Comparison of ENCODE assay signal across 8 cellular contexts in genomic region chr16:4682616-4683254, GRCh38. TPM values are rescaled to one million over a fixed set of nuclear protein-coding genes. Genes with fewer than 3 reads are reported as not detected.
DNase-seq lines count a peak whose midpoint lies in the region; ATAC-seq and TF ChIP-seq lines count a peak whose summit lies in the region.

No MANE protein-coding gene starts in this region.

- no peaks in the 10 kb centered on the region for H3K9me3 ChIP-seq in lower lobe of right lung

- H3K27me3 ChIP-seq in lower lobe of right lung (ENCODE audit: low read depth) = no peaks in the 10 kb centered on the region

- TF ChIP-seq CTCF in astrocyte of the cerebellum (IDR thresholded peaks at IDR 0.05; ENCODE audit: low read depth, low read length, missing control alignments) (peak; percentile 61), lower lobe of right lung (IDR thresholded peaks at IDR 0.05) (peak; percentile 55)

- H3K36me3 ChIP-seq in lower lobe of right lung = peaks cover 83% of the 10 kb centered on the region

- peak; percentile 54 to 55 for ATAC-seq in lower lobe of right lung
- ATAC-seq in HG03457 (IDR thresholded peaks at IDR 0.05; ENCODE audit: unreplicated experiment) = no peak

- H3K4me1 ChIP-seq in lower lobe of right lung = peaks cover 36% of the 10 kb centered on the region

- no peak overlapping the region for H3K4me3 ChIP-seq in astrocyte of the cerebellum (ENCODE audit: low read depth, low read length)
- H3K4me3 ChIP-seq in lower lobe of right lung = no peak overlapping the region

- intact Hi-C loops in lower lobe of right lung (cut with DNase I) = no loop called here

- peak overlapping the region; percentile 11 for H3K27ac ChIP-seq in lower lobe of right lung

- DNase-seq in D341Med (ENCODE audit: low spot score) (peak; percentile 67), MV-4-11 (lab: John Stamatoyannopoulos, UW) (peak; percentile 72), astrocyte of the cerebellum (ENCODE audit: low read depth) (peak; percentile 13), lower lobe of right lung (peak; percentile 76), KG1 (lab: John Stamatoyannopoulos, UW) (no peak), activated gamma-delta T cell (lab: John Stamatoyannopoulos, UW) (no peak)
- no peak for DNase-seq in effector CD4-positive, alpha-beta T cell

- in situ Hi-C loops in astrocyte of the cerebellum (cut with HindIII; ENCODE audit: low sequenced_read_pairs) = no loop called here

RNA-seq across cellular contexts. Expression of gene NUDT16L1, which starts 10.6 kb away (rescaled TPM):
- total RNA-seq in lower lobe of right lung = 27.3 TPM

RNA-seq across cellular contexts. Expression of gene ANKS3, which starts 51.3 kb away (rescaled TPM):
- 20.6 TPM for total RNA-seq in lower lobe of right lung

RNA-seq across cellular contexts. Expression of gene DNAAF8, which starts 51.6 kb away (rescaled TPM):
- 3.4 TPM for total RNA-seq in lower lobe of right lung

RNA-seq across cellular contexts. Expression of gene MGRN1, which starts 58.1 kb away (rescaled TPM):
- total RNA-seq in lower lobe of right lung = 75.7 TPM

Comparison
In these comparisons a context has a peak if more than half of its experiments do, and no peak if none do; other contexts are left out.
1. DNase-seq: peak in D341Med (single experiment), MV-4-11 (single experiment), astrocyte of the cerebellum (single experiment) and lower lobe of right lung (single experiment); none in KG1 (single experiment), activated gamma-delta T cell (single experiment) and effector CD4-positive, alpha-beta T cell (single experiment).